ENCODE assay signal across 23 cellular contexts in genomic region chr5:29516224-29516623, GRCh38.
"Had no signal": no experiment of that assay in that cellular context is flagged by ENCODE, and none has a peak within 500 bp of the region (broad histone marks: within the 10 kb centered on the region; RNA-seq: fewer than 3 reads in every experiment).

No MANE protein-coding gene starts in this region.

- H3K27ac ChIP-seq: SJSA1 had no signal

- H3K9me3 ChIP-seq: MG63, SJSA1 had no signal

- ATAC-seq: HepG2 had no signal

- H3K4me3 ChIP-seq: MG63, SJSA1, SK-N-MC had no signal

- DNase-seq: IMR-90; Karpas-422; KG1; MG63; NCI-H1092 treated with DMSO at 0.1 percent for 48 hours; NCI-H1436; NCI-H187; NCI-H2029; NCI-H2081 treated with DMSO at 0.1 percent for 48 hours; NCI-H2171; NCI-H226; NCI-H446; NCI-H510A; NCI-H524 treated with DMSO at 0.1 percent for 48 hours; NCI-H69; NCI-H774; NK-92 treated with Interleukin-12 subunit alpha and Interleukin-12 subunit beta, amount 100 ng/mL, for 24 hours; Right ventricle myocardium superior; RPMI8226; SIG-M5 had no signal

- H3K36me3 ChIP-seq: MG63, SJSA1 had no signal

- H3K4me1 ChIP-seq: SJSA1 had no signal

- H3K27me3 ChIP-seq: MG63, SJSA1 had no signal
